Comparison of ENCODE assay signal across 7 cellular contexts in the genomic region with DNA sequence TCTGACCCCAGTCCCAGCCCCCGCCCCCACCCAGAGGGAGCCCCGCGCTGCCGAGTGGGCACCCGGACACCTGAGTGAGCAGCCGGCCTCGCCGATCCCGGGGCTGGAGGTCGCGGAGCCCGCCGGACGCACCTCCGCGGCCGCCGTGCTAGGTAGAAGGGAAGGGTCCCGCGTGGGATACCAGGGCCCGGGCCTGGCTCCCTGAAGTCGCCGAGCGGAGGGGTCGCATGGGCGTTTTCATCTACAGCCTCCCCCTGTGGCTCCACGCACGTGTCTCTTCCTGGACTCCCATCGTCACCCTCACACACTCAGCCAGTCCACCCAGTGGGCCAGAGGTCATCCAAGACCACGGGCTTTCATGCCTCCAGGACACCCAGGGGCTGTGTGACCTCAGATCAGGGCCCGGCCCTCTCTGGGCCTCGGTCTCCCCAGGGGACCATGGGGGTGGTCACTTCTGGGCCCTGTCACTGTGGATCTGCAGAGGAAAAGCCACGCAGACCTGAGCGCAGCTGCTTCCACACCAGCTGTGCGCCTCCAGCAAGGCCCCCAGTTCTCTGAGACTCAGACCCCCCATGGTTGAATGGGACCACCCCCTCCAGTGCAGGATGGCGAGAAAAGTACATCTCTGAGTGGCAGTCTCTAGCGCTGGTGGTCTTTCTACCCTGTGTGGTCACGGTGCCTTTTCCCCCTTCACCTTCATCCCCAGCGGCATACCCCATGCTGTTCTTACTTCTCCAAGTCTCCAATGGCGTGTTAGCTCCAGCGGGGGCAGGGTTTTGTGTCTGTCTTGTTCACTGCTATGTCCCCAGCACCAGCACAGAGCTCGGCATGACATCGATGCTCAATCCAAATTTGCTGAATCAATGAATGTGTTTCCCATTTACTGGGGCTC. TPM values are rescaled to one million over a fixed set of nuclear protein-coding genes. Genes with fewer than 3 reads are reported as not detected.
DNase-seq lines count a peak whose midpoint lies in the region; ATAC-seq and TF ChIP-seq lines count a peak whose summit lies in the region.

No MANE protein-coding gene starts in this region.

- H3K27me3 Mint-ChIP-seq in activated CD4-positive, alpha-beta memory T cell treated with anti-CD3 and anti-CD28 coated beads for 36 hours = peaks cover 31% of the 10 kb centered on the region

- CTCF ChIA-PET in activated CD4-positive, alpha-beta memory T cell treated with anti-CD3 and anti-CD28 coated beads for 36 hours (lab: Charles Lee) = interaction anchor here (3.1 to 7.7 kb wide), 5 partner anchors 11 to 189 kb away, joined by 28 to 227 read pairs (median 36); no protein-coding TSS in a partner anchor

- WGBS in heart left ventricle, 4 donors = 23 to 72% (median 39%) methylated on average over 13 to 43 of the region's 43 CpGs

- peak overlapping the region; percentile 60 for H3K4me3 ChIP-seq in HUES6 (ENCODE audit: low read depth, low read length)
- H3K4me3 ChIP-seq in heart left ventricle = peak overlapping the region; percentile 5 to 63 (median 58)
- peak overlapping the region; percentile 52 for H3K4me3 ChIP-seq in skeletal muscle cell (ENCODE audit: low read depth, low read length)

- peak overlapping the region; percentile 50 for H3K4me3 Mint-ChIP-seq in activated CD4-positive, alpha-beta memory T cell treated with anti-CD3 and anti-CD28 coated beads for 36 hours

- H3K4me1 Mint-ChIP-seq in activated CD4-positive, alpha-beta memory T cell treated with anti-CD3 and anti-CD28 coated beads for 36 hours (ENCODE audit: low read depth) = peaks cover 8% of the 10 kb centered on the region

- no peak for TF ChIP-seq POLR2A in heart left ventricle (IDR thresholded peaks at IDR 0.05)

- H3K9ac ChIP-seq in HUES6 (ENCODE audit: low read length) = peak overlapping the region; percentile 43

- H3K36me3 ChIP-seq in HUES6 (ENCODE audit: control insufficient read depth, insufficient read depth, low read length) = no peaks in the 10 kb centered on the region
- no peaks in the 10 kb centered on the region for H3K36me3 ChIP-seq in heart left ventricle

- POLR2A ChIA-PET in activated CD4-positive, alpha-beta memory T cell treated with anti-CD3 and anti-CD28 coated beads for 36 hours (lab: Charles Lee) = no interaction called here

- H3K27me3 ChIP-seq in HUES6 (ENCODE audit: control insufficient read depth, insufficient read depth, low read length) (peaks cover 21% of the 10 kb centered on the region), heart left ventricle (no peaks in the 10 kb centered on the region)

- intact Hi-C loops in activated CD4-positive, alpha-beta memory T cell treated with anti-CD3 and anti-CD28 coated beads for 36 hours (cut with micrococcal nuclease) = no loop called here
- intact Hi-C loops in heart left ventricle (cut with DNase I) = loop anchor here in 7 of 10 donors (2.0 to 10.0 kb wide), 6 partner anchors 54 to 192 kb away; partner anchors contain the start of gene MATN1 (in 1 of the 7)

- H3K27ac ChIP-seq in HUES6 (ENCODE audit: low read depth, low read length) = no peak overlapping the region
- H3K27ac ChIP-seq in heart left ventricle = peak overlapping the region in 9 of 12 donors; percentile 57 to 84 (median 68)

- no peak overlapping the region for H3K27ac Mint-ChIP-seq in activated CD4-positive, alpha-beta memory T cell treated with anti-CD3 and anti-CD28 coated beads for 36 hours

- no peaks in the 10 kb centered on the region for H3K36me3 Mint-ChIP-seq in activated CD4-positive, alpha-beta memory T cell treated with anti-CD3 and anti-CD28 coated beads for 36 hours

- DNase-seq in activated CD4-positive, alpha-beta memory T cell treated with anti-CD3 and anti-CD28 coated beads for 36 hours = no peak
- DNase-seq in heart left ventricle = peak in 1 of 5 donors; percentile 42
- no peak for DNase-seq in skeletal muscle cell (ENCODE audit: low read depth)
- DNase-seq in NCI-H446 (lab: John Stamatoyannopoulos, UW) = no peak
- DNase-seq in KG1 (lab: John Stamatoyannopoulos, UW) = no peak

- H3K9me3 ChIP-seq in HUES6 (ENCODE audit: control insufficient read depth, insufficient read depth, low read depth, low read length) (no peaks in the 10 kb centered on the region), heart left ventricle (no peaks in the 10 kb centered on the region)

- ATAC-seq in heart left ventricle = peak in 1 of 4 donors; percentile 10
- no peak for ATAC-seq in HG02763 (IDR thresholded peaks at IDR 0.05; ENCODE audit: unreplicated experiment)

- TF ChIP-seq CTCF in heart left ventricle (IDR thresholded peaks at IDR 0.05) = no peak

- no peaks in the 10 kb centered on the region for H3K9me3 Mint-ChIP-seq in activated CD4-positive, alpha-beta memory T cell treated with anti-CD3 and anti-CD28 coated beads for 36 hours

- H3K4me1 ChIP-seq in HUES6 (ENCODE audit: control insufficient read depth, insufficient read depth, low read length) (peaks cover 48% of the 10 kb centered on the region), heart left ventricle (peaks cover 0 to 64% (median 22%) of the 10 kb centered on the region in 12 donors)

RNA-seq across cellular contexts. Expression of gene SDC3, which starts 0.6 kb away (rescaled TPM):
- total RNA-seq in activated CD4-positive, alpha-beta memory T cell treated with anti-CD3 and anti-CD28 coated beads for 36 hours = under 1 TPM; 0.12 to 0.17 TPM
- total RNA-seq in heart left ventricle = 10 to 100 TPM; 16.8 to 83.4 (median 29.5) TPM
- 10 to 100 TPM; 22.0 to 24.6 TPM for polyA plus RNA-seq in heart left ventricle

Comparison
In these comparisons a context has a peak if more than half of its experiments do, and no peak if none do; other contexts are left out.
1. RNA of gene SDC3, which starts 0.6 kb away (total RNA-seq): 16.8 to 83.4 TPM in heart left ventricle; 0.12 to 0.17 TPM in activated CD4-positive, alpha-beta memory T cell treated with anti-CD3 and anti-CD28 coated beads for 36 hours; every median in the first group is over 10 times any median in the second.
2. Peak in every context shown above with its lines, with median percentiles within 50 percentile points of each other: H3K4me3 ChIP-seq.